In the genomic region with DNA sequence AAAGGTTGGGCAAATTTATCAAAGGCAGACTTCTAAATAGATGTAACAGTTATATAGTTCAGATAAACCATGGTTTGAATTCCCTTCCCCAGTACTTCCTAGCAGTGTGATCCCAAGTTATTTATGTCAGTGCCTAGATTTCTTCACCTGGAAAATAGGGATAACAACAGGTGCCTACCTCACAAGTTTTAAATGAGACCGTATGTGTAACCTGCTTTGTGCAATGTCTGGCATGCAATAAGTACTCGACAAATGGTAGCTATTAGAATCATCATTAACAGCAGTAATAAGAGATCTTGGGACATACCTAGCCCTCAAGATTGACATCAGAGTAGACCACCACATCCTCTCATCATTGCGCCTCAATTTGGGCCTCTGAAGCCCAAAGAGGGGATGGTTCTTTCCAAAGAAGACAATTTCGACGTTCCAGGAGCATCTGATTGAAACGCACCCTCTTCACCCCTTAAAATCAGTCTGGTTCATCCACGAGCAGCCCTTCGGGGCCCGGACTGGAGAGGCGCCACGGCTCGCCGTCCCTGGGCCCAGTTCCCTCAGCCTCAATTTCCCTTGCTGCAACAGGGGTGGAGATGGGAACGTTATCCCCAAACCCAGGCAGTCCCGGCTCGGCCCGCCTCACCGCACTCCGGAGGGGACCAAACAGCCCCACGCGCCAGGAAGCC, we compare ENCODE assay signal across 1 cellular context.
A peak's percentile ranks its signal among the peaks of the same experiment; 100 is the strongest.
TF ChIP-seq lines count a peak whose summit lies in the region.

No MANE protein-coding gene starts in this region.

TF ChIP-seq in HepG2, 621 proteins besides CTCF, POLR2A, EP300 and RAD21 (continued from another document and continues in another):
- TF ChIP-seq MAFK (conservative IDR thresholded peaks at IDR 0.05 in 1 of 2, IDR thresholded peaks at IDR 0.05 in 1 of 2; ENCODE audit: low read length in 2 of 2): no peak
- 0 out of 2 replicates have a peak, but pooled peaks have one; percentile 67 for TF ChIP-seq SRY (CRISPR knock-in tag; IDR thresholded peaks at IDR 0.05)
- peak; percentile 51; the same call in 1 of the 2 replicates for TF ChIP-seq SPEN (CRISPR knock-in tag; IDR thresholded peaks at IDR 0.05; ENCODE audit: low read depth)
- 0 out of 2 replicates have a peak, but pooled peaks have one; percentile 30 for TF ChIP-seq KDM5A (IDR thresholded peaks at IDR 0.05; ENCODE audit: borderline replicate concordance, low read length)
- TF ChIP-seq, protein P1, sequence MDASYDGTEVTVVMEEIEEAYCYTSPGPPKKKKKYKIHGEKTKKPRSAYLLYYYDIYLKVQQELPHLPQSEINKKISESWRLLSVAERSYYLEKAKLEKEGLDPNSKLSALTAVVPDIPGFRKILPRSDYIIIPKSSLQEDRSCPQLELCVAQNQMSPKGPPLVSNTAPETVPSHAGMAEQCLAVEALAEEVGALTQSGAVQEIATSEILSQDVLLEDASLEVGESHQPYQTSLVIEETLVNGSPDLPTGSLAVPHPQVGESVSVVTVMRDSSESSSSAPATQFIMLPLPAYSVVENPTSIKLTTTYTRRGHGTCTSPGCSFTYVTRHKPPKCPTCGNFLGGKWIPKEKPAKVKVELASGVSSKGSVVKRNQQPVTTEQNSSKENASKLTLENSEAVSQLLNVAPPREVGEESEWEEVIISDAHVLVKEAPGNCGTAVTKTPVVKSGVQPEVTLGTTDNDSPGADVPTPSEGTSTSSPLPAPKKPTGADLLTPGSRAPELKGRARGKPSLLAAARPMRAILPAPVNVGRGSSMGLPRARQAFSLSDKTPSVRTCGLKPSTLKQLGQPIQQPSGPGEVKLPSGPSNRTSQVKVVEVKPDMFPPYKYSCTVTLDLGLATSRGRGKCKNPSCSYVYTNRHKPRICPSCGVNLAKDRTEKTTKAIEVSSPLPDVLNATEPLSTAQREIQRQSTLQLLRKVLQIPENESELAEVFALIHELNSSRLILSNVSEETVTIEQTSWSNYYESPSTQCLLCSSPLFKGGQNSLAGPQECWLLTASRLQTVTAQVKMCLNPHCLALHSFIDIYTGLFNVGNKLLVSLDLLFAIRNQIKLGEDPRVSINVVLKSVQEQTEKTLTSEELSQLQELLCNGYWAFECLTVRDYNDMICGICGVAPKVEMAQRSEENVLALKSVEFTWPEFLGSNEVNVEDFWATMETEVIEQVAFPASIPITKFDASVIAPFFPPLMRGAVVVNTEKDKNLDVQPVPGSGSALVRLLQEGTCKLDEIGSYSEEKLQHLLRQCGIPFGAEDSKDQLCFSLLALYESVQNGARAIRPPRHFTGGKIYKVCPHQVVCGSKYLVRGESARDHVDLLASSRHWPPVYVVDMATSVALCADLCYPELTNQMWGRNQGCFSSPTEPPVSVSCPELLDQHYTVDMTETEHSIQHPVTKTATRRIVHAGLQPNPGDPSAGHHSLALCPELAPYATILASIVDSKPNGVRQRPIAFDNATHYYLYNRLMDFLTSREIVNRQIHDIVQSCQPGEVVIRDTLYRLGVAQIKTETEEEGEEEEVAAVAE (CRISPR knock-in tag; IDR thresholded peaks at IDR 0.05; ENCODE audit: borderline replicate concordance): 0 out of 2 replicates have a peak, but pooled peaks have one; percentile 17
- no peak for TF ChIP-seq KAT2B (IDR thresholded peaks at IDR 0.05; ENCODE audit: borderline replicate concordance, low read depth, low read length)
- 0 out of 2 replicates have a peak, but pooled peaks have one; percentile 39 for TF ChIP-seq RXRA (CRISPR knock-in tag; IDR thresholded peaks at IDR 0.05)
- TF ChIP-seq ZIK1 (CRISPR knock-in tag; IDR thresholded peaks at IDR 0.05; ENCODE audit: borderline replicate concordance, low read depth): 0 out of 2 replicates have a peak, but pooled peaks have one; percentile 40
- peak; percentile 34 for TF ChIP-seq ZNF407 (CRISPR knock-in tag; IDR thresholded peaks at IDR 0.05; ENCODE audit: not compliant biosample characterization)
- no peak for TF ChIP-seq HNF4G (IDR thresholded peaks at IDR 0.05; ENCODE audit: borderline replicate concordance, low read depth, low read length)
- no peak; the same call in 1 of the 2 replicates for TF ChIP-seq HNF4G (CRISPR knock-in tag; IDR thresholded peaks at IDR 0.05; ENCODE audit: borderline replicate concordance, low read depth)
- TF ChIP-seq XRCC5 (optimal IDR thresholded peaks at IDR 0.05; ENCODE audit: low read length): peak; percentile 30
- no peak for TF ChIP-seq ZNF563 (CRISPR knock-in tag; IDR thresholded peaks at IDR 0.05)
- no peak for TF ChIP-seq ZNF574 (CRISPR knock-in tag; IDR thresholded peaks at IDR 0.05)
- no peak for TF ChIP-seq HOXA3 (CRISPR knock-in tag; IDR thresholded peaks at IDR 0.05)
- TF ChIP-seq DNMT1 (CRISPR knock-in tag; IDR thresholded peaks at IDR 0.05): no peak
- TF ChIP-seq GMEB2 (CRISPR knock-in tag; IDR thresholded peaks at IDR 0.05; ENCODE audit: low read depth): no peak
- TF ChIP-seq ZNF891 (CRISPR knock-in tag; IDR thresholded peaks at IDR 0.05): peak; percentile 64; the same call in 1 of the 2 replicates
- TF ChIP-seq ZBTB3 (CRISPR knock-in tag; IDR thresholded peaks at IDR 0.05; ENCODE audit: borderline replicate concordance, low read depth): no peak
- peak; percentile 15; the same call in 1 of the 2 replicates for TF ChIP-seq RXRB (CRISPR knock-in tag; IDR thresholded peaks at IDR 0.05; ENCODE audit: borderline replicate concordance)
- TF ChIP-seq ZBTB7B (CRISPR knock-in tag; IDR thresholded peaks at IDR 0.05): no peak
- TF ChIP-seq RFX3 (CRISPR knock-in tag; IDR thresholded peaks at IDR 0.05): no peak
- TF ChIP-seq ZNF549 (CRISPR knock-in tag; IDR thresholded peaks at IDR 0.05): no peak
- TF ChIP-seq THAP7 (CRISPR knock-in tag; IDR thresholded peaks at IDR 0.05): peak; percentile 82; the same call in 1 of the 2 replicates
- peak; percentile 59; the same call in 1 of the 2 replicates for TF ChIP-seq ZNF280B (CRISPR knock-in tag; IDR thresholded peaks at IDR 0.05; ENCODE audit: borderline replicate concordance)
- TF ChIP-seq SP5 (CRISPR knock-in tag; IDR thresholded peaks at IDR 0.05; ENCODE audit: borderline replicate concordance, low read depth): peak; percentile 30; the same call in 1 of the 2 replicates
- TF ChIP-seq CREB3 (CRISPR knock-in tag; IDR thresholded peaks at IDR 0.05): no peak
- TF ChIP-seq NFE2L1 (CRISPR knock-in tag; IDR thresholded peaks at IDR 0.05; ENCODE audit: borderline replicate concordance): no peak
- TF ChIP-seq EEA1 (CRISPR knock-in tag; IDR thresholded peaks at IDR 0.05; ENCODE audit: borderline replicate concordance): no peak
- no peak for TF ChIP-seq BHLHE40 (IDR thresholded peaks at IDR 0.05; ENCODE audit: low read length)
